11 cellular contexts compared by ENCODE assay signal in genomic region chr5:119032653-119033052, GRCh38. TPM values are rescaled to one million over a fixed set of nuclear protein-coding genes. Genes with fewer than 3 reads are reported as not detected.
DNase-seq lines count a peak whose midpoint lies in the region; ATAC-seq and TF ChIP-seq lines count a peak whose summit lies in the region.
"Had no signal": no experiment of that assay in that cellular context is flagged by ENCODE, and none has a peak within 500 bp of the region (broad histone marks: within the 10 kb centered on the region; RNA-seq: fewer than 3 reads in every experiment).

No MANE protein-coding gene starts in this region.

- H3K9me3 ChIP-seq in heart left ventricle, result no peaks in the 10 kb centered on the region
- H3K9me3 ChIP-seq in right atrium auricular region, result no peaks in the 10 kb centered on the region
- H3K9me3 ChIP-seq in T-helper 17 cell (ENCODE audit: control insufficient read depth, low read length, poor library complexity, severe bottlenecking), result no peaks in the 10 kb centered on the region
- no peaks in the 10 kb centered on the region for H3K9me3 ChIP-seq in thymus (ENCODE audit: control insufficient read depth)

- H3K36me3 Mint-ChIP-seq in T-helper 17 cell (ENCODE audit: low read depth), result no peaks in the 10 kb centered on the region
- H3K36me3 Mint-ChIP-seq in activated CD4-positive, alpha-beta memory T cell treated with anti-CD3 and anti-CD28 coated beads for 36 hours, result no peaks in the 10 kb centered on the region

- CTCF ChIA-PET in activated CD4-positive, alpha-beta memory T cell treated with anti-CD3 and anti-CD28 coated beads for 36 hours (lab: Charles Lee), result interaction anchor here (0.7 to 2.3 kb wide), 2 partner anchors 45 to 379 kb away, joined by 3 to 8 read pairs; partner anchors contain the start of gene DTWD2

- H3K36me3 ChIP-seq in heart left ventricle (no peaks in the 10 kb centered on the region), right atrium auricular region (no peaks in the 10 kb centered on the region), thymus (ENCODE audit: control insufficient read depth, insufficient read depth) (no peaks in the 10 kb centered on the region)

- H3K4me1 ChIP-seq in heart left ventricle (peaks cover 0 to 15% (median 0%) of the 10 kb centered on the region in 12 donors), right atrium auricular region (no peaks in the 10 kb centered on the region), thymus (ENCODE audit: control insufficient read depth, insufficient read depth, low read length) (peaks cover 15% of the 10 kb centered on the region)

- ATAC-seq in heart left ventricle (peak in 3 of 4 donors; percentile 34 to 46 (median 39)), HG02885 (IDR thresholded peaks at IDR 0.05; ENCODE audit: poor library complexity, unreplicated experiment) (peak; percentile 33), T-helper 17 cell (peak; percentile 39), HG02973 (IDR thresholded peaks at IDR 0.05; ENCODE audit: unreplicated experiment) (no peak)

- H3K27ac Mint-ChIP-seq in T-helper 17 cell, result no peak overlapping the region
- no peak overlapping the region for H3K27ac Mint-ChIP-seq in activated CD4-positive, alpha-beta memory T cell treated with anti-CD3 and anti-CD28 coated beads for 36 hours

- TF ChIP-seq CTCF in heart left ventricle (IDR thresholded peaks at IDR 0.05) (no peak), right atrium auricular region (IDR thresholded peaks at IDR 0.05) (no peak)

- DNase-seq in heart left ventricle, result no peak
- no peak for DNase-seq in right atrium auricular region (ENCODE audit: low spot score)
- no peak for DNase-seq in T-helper 17 cell
- no peak for DNase-seq in activated CD4-positive, alpha-beta memory T cell treated with anti-CD3 and anti-CD28 coated beads for 36 hours
- no peak for DNase-seq in G401 (ENCODE audit: low spot score)
- DNase-seq: NCI-H146; stimulated activated CD4-positive, alpha-beta T cell treated with anti-CD3 and anti-CD28 coated beads, Interleukin-12 subunit alpha, Interleukin-12 subunit beta, amount 100 ng/mL, for 4 hours had no signal

- in situ Hi-C loops in G401 (cut with HindIII; ENCODE audit: low sequenced_read_pairs), result no loop called here

- intact Hi-C loops in heart left ventricle (cut with DNase I), result no loop called here
- intact Hi-C loops in activated CD4-positive, alpha-beta memory T cell treated with anti-CD3 and anti-CD28 coated beads for 36 hours (cut with micrococcal nuclease), result no loop called here

- no peaks in the 10 kb centered on the region for H3K27me3 Mint-ChIP-seq in T-helper 17 cell
- H3K27me3 Mint-ChIP-seq in activated CD4-positive, alpha-beta memory T cell treated with anti-CD3 and anti-CD28 coated beads for 36 hours, result no peaks in the 10 kb centered on the region

- no peaks in the 10 kb centered on the region for H3K9me3 Mint-ChIP-seq in activated CD4-positive, alpha-beta memory T cell treated with anti-CD3 and anti-CD28 coated beads for 36 hours

- H3K4me3 ChIP-seq in heart left ventricle (no peak overlapping the region), right atrium auricular region (no peak overlapping the region), thymus (ENCODE audit: low read length) (no peak overlapping the region)

- H3K4me3 Mint-ChIP-seq in T-helper 17 cell, result no peak overlapping the region
- H3K4me3 Mint-ChIP-seq in activated CD4-positive, alpha-beta memory T cell treated with anti-CD3 and anti-CD28 coated beads for 36 hours, result no peak overlapping the region
- H3K4me3 Mint-ChIP-seq: neural crest cell had no signal

- 87 to 92% (median 90%) methylated on average over 3 of the region's 3 CpGs for WGBS in heart left ventricle, 4 donors
- WGBS in thymus, result 76% methylated on average over 3 of the region's 3 CpGs

- H3K27ac ChIP-seq in heart left ventricle (peak overlapping the region in 1 of 12 donors; percentile 80), right atrium auricular region (no peak overlapping the region), thymus (ENCODE audit: low read depth) (peak overlapping the region; percentile 42)

- H3K27me3 ChIP-seq in heart left ventricle (no peaks in the 10 kb centered on the region), right atrium auricular region (no peaks in the 10 kb centered on the region), thymus (ENCODE audit: control insufficient read depth, insufficient read depth) (no peaks in the 10 kb centered on the region)

- POLR2A ChIA-PET in activated CD4-positive, alpha-beta memory T cell treated with anti-CD3 and anti-CD28 coated beads for 36 hours (lab: Charles Lee), result no interaction called here

- peaks cover 10% of the 10 kb centered on the region for H3K4me1 Mint-ChIP-seq in T-helper 17 cell
- peaks cover 22% of the 10 kb centered on the region for H3K4me1 Mint-ChIP-seq in activated CD4-positive, alpha-beta memory T cell treated with anti-CD3 and anti-CD28 coated beads for 36 hours (ENCODE audit: low read depth)
- H3K4me1 Mint-ChIP-seq: neural crest cell had no signal

- no peak for TF ChIP-seq POLR2A in heart left ventricle (IDR thresholded peaks at IDR 0.05)

RNA-seq across cellular contexts. Expression of gene DMXL1, which starts 38.2 kb away (rescaled TPM):
- 10 to 100 TPM; 22.4 to 39.0 (median 27.7) TPM for total RNA-seq in heart left ventricle
- 1 to 10 TPM; 8.2 to 9.8 TPM for polyA plus RNA-seq in heart left ventricle
- 10 to 100 TPM; 29.4 to 40.5 TPM for total RNA-seq in right atrium auricular region
- 10 to 100 TPM; 28.9 to 38.3 TPM for total RNA-seq in T-helper 17 cell
- 24.6 TPM for polyA plus RNA-seq in thymus
- 10 to 100 TPM; 24.2 to 26.9 TPM for total RNA-seq in activated CD4-positive, alpha-beta memory T cell treated with anti-CD3 and anti-CD28 coated beads for 36 hours
- 23.5 and 32.2 TPM in 2 replicates for total RNA-seq in G401 (2014; rRNA removed; shearing (Covaris generic))

RNA-seq across cellular contexts. Expression of gene DTWD2, which starts 44.3 kb away (rescaled TPM):
- total RNA-seq in heart left ventricle (10 to 100 TPM in 6 of 9 donors, 1 to 10 TPM in 3; 6.1 to 16.0 (median 12.2) TPM), right atrium auricular region (10 to 100 TPM in 1 of 2 donors, 1 to 10 TPM in 1; 7.4 to 13.1 TPM), T-helper 17 cell (1 to 10 TPM; 1.9 to 2.2 TPM)
- polyA plus RNA-seq in heart left ventricle (1 to 10 TPM; 3.2 to 8.2 TPM), thymus (2.3 TPM)
- total RNA-seq in activated CD4-positive, alpha-beta memory T cell treated with anti-CD3 and anti-CD28 coated beads for 36 hours, result 1 to 10 TPM; 2.3 to 2.8 TPM
- total RNA-seq in G401 (2014; rRNA removed; shearing (Covaris generic)), result 4.3 and 11.0 TPM in 2 replicates
